Comparison of ENCODE assay signal across 6 cellular contexts in the genomic region with DNA sequence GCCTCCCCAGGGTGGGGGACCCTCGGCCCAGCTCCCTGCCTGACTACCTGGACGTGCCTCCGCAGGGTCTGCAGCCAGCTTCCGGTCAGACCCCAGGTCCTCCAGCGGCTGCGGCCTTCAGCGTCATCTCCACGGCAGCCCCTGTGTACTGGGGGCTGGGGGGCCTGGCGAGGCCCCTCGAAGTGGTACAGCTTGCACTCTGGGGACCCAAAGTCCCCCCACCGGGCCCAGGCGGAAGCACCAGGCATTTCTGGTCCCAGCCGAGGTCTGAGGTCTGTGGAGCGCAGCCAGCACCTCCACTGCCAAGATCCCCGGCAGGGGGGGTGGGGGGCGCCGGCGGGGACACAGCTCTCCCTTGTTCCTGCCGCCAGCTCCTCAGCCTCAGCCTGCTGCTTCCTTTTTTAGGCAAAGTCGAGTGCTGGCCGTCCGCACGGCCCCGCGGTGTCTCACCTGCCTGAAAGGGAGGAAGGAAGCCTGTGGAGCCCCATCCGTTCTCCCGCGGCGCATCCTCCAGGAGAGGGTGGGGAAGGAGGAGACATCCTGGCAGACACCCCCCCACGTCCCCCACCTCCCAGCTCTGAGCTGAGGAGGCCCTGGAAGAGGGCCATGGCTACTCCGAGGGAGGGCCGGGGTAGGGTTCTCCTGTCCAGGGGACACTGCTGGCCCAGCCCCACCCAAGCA. TPM values are rescaled to one million over a fixed set of nuclear protein-coding genes. Genes with fewer than 3 reads are reported as not detected.
DNase-seq lines count a peak whose midpoint lies in the region; TF ChIP-seq lines count a peak whose summit lies in the region.

No MANE protein-coding gene starts in this region.

- no peaks in the 10 kb centered on the region for H3K36me3 ChIP-seq in mucosa of stomach (ENCODE audit: control insufficient read depth, insufficient read depth, low read length)

- H3K27me3 Mint-ChIP-seq in progenitor cell of endocrine pancreas = no peaks in the 10 kb centered on the region
- H3K27me3 Mint-ChIP-seq in CD14-positive monocyte (ENCODE audit: low read depth in 3 of 3) = peaks cover 41 to 93% (median 58%) of the 10 kb centered on the region in 3 donors

- intact Hi-C loops in CD14-positive monocyte (cut with micrococcal nuclease) = no loop called here

- H3K9me3 ChIP-seq in mucosa of stomach (ENCODE audit: control insufficient read depth, low read length) = no peaks in the 10 kb centered on the region

- H3K9me3 Mint-ChIP-seq in progenitor cell of endocrine pancreas (ENCODE audit: low read depth) = no peaks in the 10 kb centered on the region
- peaks cover 0 to 8% (median 0%) of the 10 kb centered on the region in 7 donors for H3K9me3 Mint-ChIP-seq in CD14-positive monocyte

- no peaks in the 10 kb centered on the region for H3K27me3 ChIP-seq in mucosa of stomach (ENCODE audit: control insufficient read depth, insufficient read depth, low read length)

- H3K4me3 Mint-ChIP-seq in progenitor cell of endocrine pancreas (ENCODE audit: low read depth) (no peak overlapping the region), CD14-positive monocyte (peak overlapping the region in 1 of 2 donors; percentile 46)

- H3K9ac ChIP-seq in mucosa of stomach (ENCODE audit: low read length) = peak overlapping the region; percentile 68

- peak overlapping the region; percentile 7 for H3K4me3 ChIP-seq in astrocyte of the cerebellum (ENCODE audit: low read depth, low read length)
- H3K4me3 ChIP-seq in mucosa of stomach (ENCODE audit: low read length) = peak overlapping the region; percentile 1

- in situ Hi-C loops in astrocyte of the cerebellum (cut with HindIII; ENCODE audit: low sequenced_read_pairs) = no loop called here

- H3K4me1 Mint-ChIP-seq in progenitor cell of endocrine pancreas (ENCODE audit: low read depth) (peaks cover 23% of the 10 kb centered on the region), CD14-positive monocyte (peaks cover 12% of the 10 kb centered on the region)

- DNase-seq in ELF-1 (ENCODE audit: low read depth, low spot score) = peak; percentile 60
- peak; percentile 28 for DNase-seq in astrocyte of the cerebellum (ENCODE audit: low read depth)
- no peak for DNase-seq in foreskin melanocyte
- DNase-seq in progenitor cell of endocrine pancreas (ENCODE audit: low spot score, unreplicated experiment) = no peak
- DNase-seq in CD14-positive monocyte (ENCODE audit: low spot score) = no peak

- peaks cover 89% of the 10 kb centered on the region for H3K4me1 ChIP-seq in mucosa of stomach (ENCODE audit: control insufficient read depth, insufficient read depth, low read length)

- H3K27ac Mint-ChIP-seq in progenitor cell of endocrine pancreas (no peak overlapping the region), CD14-positive monocyte (no peak overlapping the region)

- TF ChIP-seq CTCF in astrocyte of the cerebellum (IDR thresholded peaks at IDR 0.05; ENCODE audit: low read depth, low read length, missing control alignments) (no peak), progenitor cell of endocrine pancreas (IDR thresholded peaks at IDR 0.05; ENCODE audit: unreplicated experiment) (no peak), CD14-positive monocyte (IDR thresholded peaks at IDR 0.05) (no peak)

- H3K36me3 Mint-ChIP-seq in progenitor cell of endocrine pancreas (ENCODE audit: insufficient read depth) (no peaks in the 10 kb centered on the region), CD14-positive monocyte (peaks cover 1 to 2% of the 10 kb centered on the region in 2 donors)

RNA-seq across cellular contexts. Expression of a gene that starts 1.2 kb away (rescaled TPM):
- 29.7 and 36.8 TPM in 2 replicates for total RNA-seq in progenitor cell of endocrine pancreas
- polyA plus RNA-seq in CD14-positive monocyte = not detected

RNA-seq across cellular contexts. Expression of a gene that starts 13.2 kb away (rescaled TPM):
- 15.1 and 18.1 TPM in 2 replicates for total RNA-seq in progenitor cell of endocrine pancreas
- not detected for polyA plus RNA-seq in CD14-positive monocyte

RNA-seq across cellular contexts. Expression of a gene that starts 15.2 kb away (rescaled TPM):
- 1.6 and 1.9 TPM in 2 replicates for total RNA-seq in progenitor cell of endocrine pancreas
- not detected for polyA plus RNA-seq in CD14-positive monocyte

RNA-seq across cellular contexts. Expression of a gene that starts 27.2 kb away (rescaled TPM):
- total RNA-seq in progenitor cell of endocrine pancreas = 104 and 109 TPM in 2 replicates
- 100 to 1,000 TPM; 156 to 186 TPM for polyA plus RNA-seq in CD14-positive monocyte

RNA-seq across cellular contexts. Expression of a gene that starts 35.1 kb away (rescaled TPM):
- total RNA-seq in progenitor cell of endocrine pancreas = 381 and 386 TPM in 2 replicates
- 10 to 100 TPM in 1 of 2 donors, 1 to 10 TPM in 1; 8.6 to 10.4 TPM for polyA plus RNA-seq in CD14-positive monocyte

Comparison
In these comparisons a context has a peak if more than half of its experiments do, and no peak if none do; other contexts are left out.
1. DNase-seq: peak in ELF-1 (single experiment) and astrocyte of the cerebellum (single experiment); none in foreskin melanocyte (single experiment), progenitor cell of endocrine pancreas (single experiment) and CD14-positive monocyte (single experiment).